ENCODE assay signal across 14 cellular contexts in genomic region chr15:28921925-28922711, GRCh38. TPM values are rescaled to one million over a fixed set of nuclear protein-coding genes. Genes with fewer than 3 reads are reported as not detected.
A peak's percentile ranks its signal among the peaks of the same experiment; 100 is the strongest.
DNase-seq lines count a peak whose midpoint lies in the region; ATAC-seq, FAIRE-seq and TF ChIP-seq lines count a peak whose summit lies in the region.
"Had no signal": no experiment of that assay in that cellular context is flagged by ENCODE, and none has a peak within 500 bp of the region (broad histone marks: within the 10 kb centered on the region; RNA-seq: fewer than 3 reads in every experiment).

No MANE protein-coding gene starts in this region.

- H4K20me1 ChIP-seq in HepG2 (ENCODE audit: insufficient read depth, low read length) = no peaks in the 10 kb centered on the region

- intact Hi-C loops in HepG2 (cut with micrococcal nuclease; ENCODE audit: unreplicated experiment) = no loop called here
- intact Hi-C loops in prostate gland (cut with DNase I) = no loop called here

- DNase-seq in BE2C (no peak), H7 (peak; percentile 88), WERI-Rb-1 (no peak), HepG2 (ENCODE audit: low spot score) (no peak), occipital lobe (lab: John Stamatoyannopoulos, UW) (no peak), NCI-H1694 treated with DMSO at 0.1 percent for 48 hours (lab: John Stamatoyannopoulos, UW) (no peak), G401 (ENCODE audit: low spot score) (no peak), prostate gland (ENCODE audit: low spot score) (no peak)
- DNase-seq: Caco-2, NCI-H187, testis had no signal

- CTCF ChIA-PET in HepG2 (lab: Yijun Ruan, JAX; ENCODE audit: low intra/inter-chr PET ratio, low total read pairs) = no interaction called here

- in situ Hi-C loops in HepG2 (cut with HindIII; ENCODE audit: extremely low pct_ligation_motif_present, low pct_unique_long_range_greater_than_20kb) = no loop called here
- in situ Hi-C loops in G401 (cut with HindIII; ENCODE audit: low sequenced_read_pairs) = no loop called here

- no peak overlapping the region for H3K4me2 ChIP-seq in HepG2 (ENCODE audit: low read depth, low read length)

- FAIRE-seq in HepG2 (lab: Jason Lieb, UNC) = no peak

- TF ChIP-seq CTCF in BE2C (IDR thresholded peaks at IDR 0.05; ENCODE audit: low read depth, low read length) (peak; percentile 31), WERI-Rb-1 (IDR thresholded peaks at IDR 0.05; ENCODE audit: low read depth, low read length) (peak; percentile 61), HepG2 (CRISPR knock-in tag; IDR thresholded peaks at IDR 0.05) (peak; percentile 40; the same call in 1 of the 2 replicates), prostate gland (IDR thresholded peaks at IDR 0.05) (no peak)

- H3K4me3 ChIP-seq in BE2C (ENCODE audit: low read depth, low read length) (no peak overlapping the region), H7 (ENCODE audit: insufficient read depth, low read depth, low read length) (no peak overlapping the region), WERI-Rb-1 (ENCODE audit: low read depth, low read length) (no peak overlapping the region), HepG2 (replicated peaks in 1 of 3; ENCODE audit: insufficient read depth in 1 of 3, low read depth in 2 of 3, low read length in 3 of 3) (no peak overlapping the region), prostate gland (no peak overlapping the region)
- H3K4me3 ChIP-seq: coronary artery, gastroesophageal sphincter, lung, testis had no signal

- TF ChIP-seq RAD21 in HepG2 (CRISPR knock-in tag; IDR thresholded peaks at IDR 0.05) = no peak

- no TSS peak for BruUV-seq in HepG2 (replicated peaks; lab: Mats Ljungman, UMichigan)

- H3K27ac ChIP-seq in WERI-Rb-1 (no peak overlapping the region), HepG2 (ENCODE audit: extremely low read length, insufficient read depth, low read length) (no peak overlapping the region), prostate gland (no peak overlapping the region)
- H3K27ac ChIP-seq: coronary artery, gastroesophageal sphincter, testis had no signal

- H3K27me3 ChIP-seq in BE2C (no peaks in the 10 kb centered on the region), H7 (ENCODE audit: control insufficient read depth, insufficient read depth, low read length) (no peaks in the 10 kb centered on the region), WERI-Rb-1 (ENCODE audit: insufficient read depth, low read depth, severe bottlenecking) (no peaks in the 10 kb centered on the region), HepG2 (ENCODE audit: control insufficient read depth in 1 of 2, insufficient read depth in 2 of 2, low read length in 2 of 2) (no peaks in the 10 kb centered on the region), prostate gland (replicated peaks; ENCODE audit: insufficient read depth) (no peaks in the 10 kb centered on the region)
- H3K27me3 ChIP-seq: gastroesophageal sphincter, testis had no signal

- TF ChIP-seq POLR2A in HepG2 (IDR thresholded peaks at IDR 0.05; ENCODE audit: insufficient read depth in 1 of 2, low read depth in 2 of 2, low read length in 2 of 2) (no peak), prostate gland (IDR thresholded peaks at IDR 0.05) (no peak)

- no peak overlapping the region for H2AFZ ChIP-seq in HepG2 (ENCODE audit: low read length)

- H3K36me3 ChIP-seq in BE2C (no peaks in the 10 kb centered on the region; the same call in 1 of the 2 replicates), H7 (replicated peaks; ENCODE audit: control insufficient read depth, insufficient read depth, low read length) (peaks cover 3% of the 10 kb centered on the region), WERI-Rb-1 (peaks cover 6% of the 10 kb centered on the region; the same call in 1 of the 2 replicates), HepG2 (replicated peaks in 1 of 2; ENCODE audit: control insufficient read depth in 1 of 2, insufficient read depth in 2 of 2, low read length in 2 of 2) (no peaks in the 10 kb centered on the region), prostate gland (no peaks in the 10 kb centered on the region)
- H3K36me3 ChIP-seq: gastroesophageal sphincter had no signal

- H3K9ac ChIP-seq in HepG2 (ENCODE audit: insufficient read depth, low read depth, low read length) = no peak overlapping the region

- H3K79me2 ChIP-seq in HepG2 (ENCODE audit: insufficient read depth, low read length) = no peaks in the 10 kb centered on the region

- POLR2A ChIA-PET in HepG2 (lab: Yijun Ruan, JAX) = no interaction called here

- TF ChIP-seq EP300 in HepG2 (IDR thresholded peaks at IDR 0.05; ENCODE audit: low read depth in 2 of 2, low read length in 2 of 2) (no peak), HepG2 (CRISPR knock-in tag; IDR thresholded peaks at IDR 0.05; ENCODE audit: borderline replicate concordance) (no peak)

- WGBS in HepG2 (ENCODE audit: low lambda C conversion rate) = 67% methylated on average over 7 of the region's 12 CpGs
- 76% methylated on average over 12 of the region's 12 CpGs for WGBS in prostate gland

- ATAC-seq in HepG2 = peak; percentile 62

- H3K9me3 ChIP-seq in BE2C (no peaks in the 10 kb centered on the region), WERI-Rb-1 (ENCODE audit: severe bottlenecking) (no peaks in the 10 kb centered on the region), HepG2 (ENCODE audit: low read length) (no peaks in the 10 kb centered on the region), prostate gland (no peaks in the 10 kb centered on the region)
- H3K9me3 ChIP-seq: Caco-2, gastroesophageal sphincter, testis had no signal

- H3K4me1 ChIP-seq in BE2C (no peaks in the 10 kb centered on the region; the same call in 1 of the 2 replicates), HepG2 (ENCODE audit: insufficient read depth, low read length) (no peaks in the 10 kb centered on the region), prostate gland (replicated peaks) (no peaks in the 10 kb centered on the region)
- H3K4me1 ChIP-seq: Caco-2, gastroesophageal sphincter, testis had no signal

TF ChIP-seq in HepG2, 621 proteins besides CTCF, POLR2A, EP300 and RAD21 (continues in another document):
- TF ChIP-seq ZNF850 (CRISPR knock-in tag; conservative IDR thresholded peaks at IDR 0.05) (no peak), ZNF296 (CRISPR knock-in tag; conservative IDR thresholded peaks at IDR 0.05) (no peak), ZNF256 (CRISPR knock-in tag; conservative IDR thresholded peaks at IDR 0.05) (no peak)

RNA-seq across cellular contexts. Expression of gene APBA2, which starts 36.3 kb away (rescaled TPM):
- 45.2 TPM for polyA plus RNA-seq in BE2C (2012; ENCODE audit: insufficient read depth, insufficient read length, low read depth)
- total RNA-seq in H7 (2014; rRNA removed; shearing (Covaris generic)) = 13.9 and 15.6 TPM in 2 replicates
- total RNA-seq in HepG2 (2016; rRNA removed; fragmentation: Illumina TruSeq; extraction: Trizol) = 0.29 and 0.62 TPM in 2 replicates
- total RNA-seq in HepG2 (2016; cell fraction: cytosol; rRNA removed; fragmentation: Illumina TruSeq; extraction: Trizol; ENCODE audit: low read depth) = 0.40 and 0.79 TPM in 2 replicates
- 0.56 and 0.74 TPM in 2 replicates for total RNA-seq in HepG2 (2016; cell fraction: insoluble cytoplasmic fraction; rRNA removed; fragmentation: Illumina TruSeq; extraction: Trizol)
- total RNA-seq in HepG2 (2016; cell fraction: membrane; rRNA removed; fragmentation: Illumina TruSeq; extraction: Trizol) = 0.79 and 0.83 TPM in 2 replicates
- total RNA-seq in HepG2 (2016; cell fraction: nucleus; rRNA removed; fragmentation: Illumina TruSeq; extraction: Trizol) = 0.60 and 0.71 TPM in 2 replicates
- 1.5 and 2.3 TPM in 2 replicates for polyA plus RNA-seq in HepG2 (2011; rRNA removed)
- polyA plus RNA-seq in HepG2 (2011; cell fraction: cytosol; rRNA removed) = 1.2 and 1.4 TPM in 2 replicates
- 2.0 and 2.3 TPM in 2 replicates for polyA plus RNA-seq in HepG2 (2011; cell fraction: nucleus; rRNA removed)
- polyA plus RNA-seq in HepG2 (2012) = 1.0 TPM in 2 replicates
- 0.34 and 0.35 TPM in 2 replicates for polyA plus RNA-seq in HepG2 (2016; cell fraction: cytosol; fragmentation: Illumina TruSeq; extraction: Trizol; ENCODE audit: low read depth)
- 0.58 and 0.87 TPM in 2 replicates for polyA plus RNA-seq in HepG2 (2016; cell fraction: insoluble cytoplasmic fraction; fragmentation: Illumina TruSeq; extraction: Trizol; ENCODE audit: low read depth)
- polyA plus RNA-seq in HepG2 (2016; cell fraction: membrane; fragmentation: Illumina TruSeq; extraction: Trizol; ENCODE audit: low read depth) = 0.64 TPM in 2 replicates
- polyA plus RNA-seq in HepG2 (2016; cell fraction: nucleus; fragmentation: Illumina TruSeq; extraction: Trizol; ENCODE audit: insufficient read depth, low read depth) = 1.00 and 1.3 TPM in 2 replicates
- 0.26 and 2.5 TPM in 2 replicates for polyA minus RNA-seq in HepG2 (2011; rRNA and poly(A)+ RNA removed; ENCODE audit: low replicate concordance)
- 0.49 and 0.79 TPM in 2 replicates for polyA minus RNA-seq in HepG2 (2011; cell fraction: cytosol; rRNA and poly(A)+ RNA removed)
- polyA minus RNA-seq in HepG2 (2011; cell fraction: nucleus; rRNA and poly(A)+ RNA removed) = 0.99 and 1.9 TPM in 2 replicates
- total RNA-seq in occipital lobe = 108 TPM
- total RNA-seq in G401 (2014; rRNA removed; shearing (Covaris generic)) = 20.8 and 27.6 TPM in 2 replicates
- total RNA-seq in prostate gland = 10 to 100 TPM in 1 of 2 donors, 1 to 10 TPM in 1; 2.6 to 25.3 TPM
- total RNA-seq: Caco-2 had no signal

Comparison
In these comparisons a context has a peak if more than half of its experiments do, and no peak if none do; other contexts are left out.
1. CTCF ChIP-seq: peak in BE2C (single experiment), WERI-Rb-1 (single experiment) and HepG2 (single experiment); none in prostate gland (0 of 4).